10 cellular contexts compared by ENCODE assay signal in the genomic region with DNA sequence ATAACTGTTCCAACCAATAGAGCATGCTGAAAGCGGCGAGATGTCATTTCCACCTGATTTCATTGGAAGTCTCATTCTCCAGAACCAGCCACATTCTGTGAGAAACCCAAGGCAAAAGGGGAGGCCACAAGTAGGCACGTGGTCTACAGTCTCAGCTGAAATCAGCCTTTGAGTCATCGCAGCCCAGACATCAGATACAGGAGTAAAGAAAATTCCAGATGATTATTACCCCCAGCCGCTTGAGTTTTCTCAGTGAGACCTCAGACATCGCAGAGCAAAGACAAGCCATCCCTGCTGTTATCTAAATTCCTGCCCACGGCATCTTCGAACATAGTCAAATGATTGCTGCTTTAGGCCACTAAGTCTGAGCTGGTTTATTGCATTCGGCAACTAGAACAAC. TPM values are rescaled to one million over a fixed set of nuclear protein-coding genes. Genes with fewer than 3 reads are reported as not detected.
DNase-seq lines count a peak whose midpoint lies in the region; ATAC-seq lines count a peak whose summit lies in the region.
"Had no signal": no experiment of that assay in that cellular context is flagged by ENCODE, and none has a peak within 500 bp of the region (broad histone marks: within the 10 kb centered on the region; RNA-seq: fewer than 3 reads in every experiment).

No MANE protein-coding gene starts in this region.

- H3K27me3 Mint-ChIP-seq in activated naive CD8-positive, alpha-beta T cell treated with anti-CD3 and anti-CD28 coated beads, Interleukin-2, amount 50 U/mL, for 24 hours: no peaks in the 10 kb centered on the region

- peak overlapping the region; percentile 55 for H3K4me3 Mint-ChIP-seq in activated naive CD8-positive, alpha-beta T cell treated with anti-CD3 and anti-CD28 coated beads, Interleukin-2, amount 50 U/mL, for 24 hours

- H3K9me3 Mint-ChIP-seq in activated naive CD8-positive, alpha-beta T cell treated with anti-CD3 and anti-CD28 coated beads, Interleukin-2, amount 50 U/mL, for 24 hours: peaks cover 3% of the 10 kb centered on the region

- H3K27ac Mint-ChIP-seq in activated naive CD8-positive, alpha-beta T cell treated with anti-CD3 and anti-CD28 coated beads, Interleukin-2, amount 50 U/mL, for 24 hours: peak overlapping the region; percentile 89

- peaks cover 91% of the 10 kb centered on the region for H3K4me1 Mint-ChIP-seq in activated naive CD8-positive, alpha-beta T cell treated with anti-CD3 and anti-CD28 coated beads, Interleukin-2, amount 50 U/mL, for 24 hours

- peaks cover 37% of the 10 kb centered on the region for H3K36me3 Mint-ChIP-seq in activated naive CD8-positive, alpha-beta T cell treated with anti-CD3 and anti-CD28 coated beads, Interleukin-2, amount 50 U/mL, for 24 hours (ENCODE audit: low read depth)

- peak; percentile 67 for DNase-seq in A172 (ENCODE audit: low spot score)
- peak; percentile 70 for DNase-seq in GM03348 (ENCODE audit: low spot score)
- DNase-seq in activated naive CD8-positive, alpha-beta T cell treated with anti-CD3 and anti-CD28 coated beads, Interleukin-2, amount 50 U/mL, for 24 hours: peak; percentile 44
- DNase-seq in islet precursor cell: peak; percentile 87
- no peak for DNase-seq in UCSD-AML1 (lab: John Stamatoyannopoulos, UW; ENCODE audit: unreplicated experiment)
- DNase-seq in occipital lobe (lab: John Stamatoyannopoulos, UW): no peak
- no peak for DNase-seq in NCI-H2171 treated with DMSO at 0.1 percent for 48 hours (lab: John Stamatoyannopoulos, UW)
- DNase-seq: foreskin melanocyte, SJCRH30 had no signal

- peak; percentile 33 for ATAC-seq in activated naive CD8-positive, alpha-beta T cell treated with anti-CD3 and anti-CD28 coated beads, Interleukin-2, amount 50 U/mL, for 24 hours
- ATAC-seq in GM21825 (IDR thresholded peaks at IDR 0.05; ENCODE audit: unreplicated experiment): no peak

RNA-seq across cellular contexts. Expression of gene STAT3, which starts 23.1 kb away (rescaled TPM):
- 78.5 and 92.9 TPM in 2 replicates for total RNA-seq in A172 (2014; rRNA removed; shearing (Covaris generic))
- 25.1 TPM for total RNA-seq in occipital lobe

RNA-seq across cellular contexts. Expression of gene CAVIN1, which starts 57.9 kb away (rescaled TPM):
- total RNA-seq in A172 (2014; rRNA removed; shearing (Covaris generic)): 569 and 659 TPM in 2 replicates
- total RNA-seq in occipital lobe: 7.8 TPM

Comparison
In these comparisons a context has a peak if more than half of its experiments do, and no peak if none do; other contexts are left out.
1. DNase-seq: peak in A172 (single experiment), GM03348 (single experiment), activated naive CD8-positive, alpha-beta T cell treated with anti-CD3 and anti-CD28 coated beads, Interleukin-2, amount 50 U/mL, for 24 hours (single experiment) and islet precursor cell (single experiment); none in UCSD-AML1 (single experiment), occipital lobe (single experiment) and NCI-H2171 treated with DMSO at 0.1 percent for 48 hours (single experiment).
2. RNA of gene CAVIN1, which starts 57.9 kb away (total RNA-seq): 569 to 659 TPM in A172; 7.8 TPM in occipital lobe (single experiment); every median in the first group is over 10 times any median in the second.